Comparison of ENCODE assay signal across 17 cellular contexts in the genomic region with DNA sequence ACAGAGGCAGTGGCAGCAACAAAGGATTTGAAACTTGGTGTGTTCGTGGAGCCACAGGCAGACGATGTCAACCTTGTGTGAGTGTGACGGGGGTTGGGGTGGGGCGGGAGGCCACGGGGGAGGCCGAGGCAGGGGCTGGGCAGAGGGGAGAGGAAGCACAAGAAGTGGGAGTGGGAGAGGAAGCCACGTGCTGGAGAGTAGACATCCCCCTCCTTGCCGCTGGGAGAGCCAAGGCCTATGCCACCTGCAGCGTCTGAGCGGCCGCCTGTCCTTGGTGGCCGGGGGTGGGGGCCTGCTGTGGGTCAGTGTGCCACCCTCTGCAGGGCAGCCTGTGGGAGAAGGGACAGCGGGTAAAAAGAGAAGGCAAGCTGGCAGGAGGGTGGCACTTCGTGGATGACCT. TPM values are rescaled to one million over a fixed set of nuclear protein-coding genes. Genes with fewer than 3 reads are reported as not detected.
DNase-seq lines count a peak whose midpoint lies in the region; ATAC-seq and TF ChIP-seq lines count a peak whose summit lies in the region.
"Had no signal": no experiment of that assay in that cellular context is flagged by ENCODE, and none has a peak within 500 bp of the region (broad histone marks: within the 10 kb centered on the region; RNA-seq: fewer than 3 reads in every experiment).

No MANE protein-coding gene starts in this region.

- H3K27ac ChIP-seq in MM.1S (ENCODE audit: low read length): no peak overlapping the region

- H3K36me3 ChIP-seq in MG63 (peaks cover 36% of the 10 kb centered on the region), MM.1S (replicated peaks; ENCODE audit: insufficient read depth, low read length) (no peaks in the 10 kb centered on the region)

- TF ChIP-seq CTCF in nephron progenitor cell (IDR thresholded peaks at IDR 0.05) (no peak), MM.1S (IDR thresholded peaks at IDR 0.05; ENCODE audit: low read length) (no peak)

- no peaks in the 10 kb centered on the region for H3K79me2 ChIP-seq in MM.1S (ENCODE audit: low read length)

- no peaks in the 10 kb centered on the region for H3K27me3 Mint-ChIP-seq in activated naive CD4-positive, alpha-beta T cell treated with anti-CD3 and anti-CD28 coated beads, Interleukin-2, amount 50 U/mL, for 24 hours
- no peaks in the 10 kb centered on the region for H3K27me3 Mint-ChIP-seq in activated naive CD4-positive, alpha-beta T cell treated with anti-CD3 and anti-CD28 coated beads for 36 hours (ENCODE audit: low read depth)
- H3K27me3 Mint-ChIP-seq in effector memory CD8-positive, alpha-beta T cell: no peaks in the 10 kb centered on the region
- peaks cover 5% of the 10 kb centered on the region for H3K27me3 Mint-ChIP-seq in nephron progenitor cell (ENCODE audit: low read depth, poor library complexity)
- no peaks in the 10 kb centered on the region for H3K27me3 Mint-ChIP-seq in stimulated activated memory B cell treated with anti-CD40 and anti-IgM and Interleukin-4, amounts not matched to agents 10 μg/mL and 1 μg/mL and 100 μg/mL, for 72 hours

- H4K20me1 ChIP-seq in MM.1S (ENCODE audit: insufficient read depth, low read length): no peaks in the 10 kb centered on the region

- intact Hi-C loops in activated naive CD4-positive, alpha-beta T cell treated with anti-CD3 and anti-CD28 coated beads for 36 hours (cut with micrococcal nuclease): no loop called here

- peak overlapping the region; percentile 30 for H3K27ac Mint-ChIP-seq in activated naive CD4-positive, alpha-beta T cell treated with anti-CD3 and anti-CD28 coated beads, Interleukin-2, amount 50 U/mL, for 24 hours
- no peak overlapping the region for H3K27ac Mint-ChIP-seq in activated naive CD4-positive, alpha-beta T cell treated with anti-CD3 and anti-CD28 coated beads for 36 hours
- peak overlapping the region; percentile 77 to 91 for H3K27ac Mint-ChIP-seq in effector memory CD8-positive, alpha-beta T cell
- H3K27ac Mint-ChIP-seq in nephron progenitor cell: peak overlapping the region; percentile 92
- H3K27ac Mint-ChIP-seq in stimulated activated memory B cell treated with anti-CD40 and anti-IgM and Interleukin-4, amounts not matched to agents 10 μg/mL and 1 μg/mL and 100 μg/mL, for 72 hours: peak overlapping the region; percentile 97
- H3K27ac Mint-ChIP-seq: GM23338 had no signal

- H3K9me3 Mint-ChIP-seq in activated naive CD4-positive, alpha-beta T cell treated with anti-CD3 and anti-CD28 coated beads, Interleukin-2, amount 50 U/mL, for 24 hours: no peaks in the 10 kb centered on the region
- no peaks in the 10 kb centered on the region for H3K9me3 Mint-ChIP-seq in activated naive CD4-positive, alpha-beta T cell treated with anti-CD3 and anti-CD28 coated beads for 36 hours
- H3K9me3 Mint-ChIP-seq in effector memory CD8-positive, alpha-beta T cell: no peaks in the 10 kb centered on the region
- no peaks in the 10 kb centered on the region for H3K9me3 Mint-ChIP-seq in nephron progenitor cell
- no peaks in the 10 kb centered on the region for H3K9me3 Mint-ChIP-seq in stimulated activated memory B cell treated with anti-CD40 and anti-IgM and Interleukin-4, amounts not matched to agents 10 μg/mL and 1 μg/mL and 100 μg/mL, for 72 hours
- H3K9me3 Mint-ChIP-seq: CD8-positive, alpha-beta T cell; GM23338 had no signal

- H3K4me1 Mint-ChIP-seq in activated naive CD4-positive, alpha-beta T cell treated with anti-CD3 and anti-CD28 coated beads, Interleukin-2, amount 50 U/mL, for 24 hours: peaks cover 25% of the 10 kb centered on the region
- H3K4me1 Mint-ChIP-seq in activated naive CD4-positive, alpha-beta T cell treated with anti-CD3 and anti-CD28 coated beads for 36 hours (ENCODE audit: low read depth): peaks cover 13% of the 10 kb centered on the region
- peaks cover 26 to 43% of the 10 kb centered on the region in 2 donors for H3K4me1 Mint-ChIP-seq in effector memory CD8-positive, alpha-beta T cell (ENCODE audit: low read depth in 2 of 2)
- peaks cover 51% of the 10 kb centered on the region for H3K4me1 Mint-ChIP-seq in nephron progenitor cell
- H3K4me1 Mint-ChIP-seq in stimulated activated memory B cell treated with anti-CD40 and anti-IgM and Interleukin-4, amounts not matched to agents 10 μg/mL and 1 μg/mL and 100 μg/mL, for 72 hours: peaks cover 79% of the 10 kb centered on the region

- DNase-seq in activated naive CD4-positive, alpha-beta T cell treated with anti-CD3 and anti-CD28 coated beads for 36 hours: no peak
- no peak for DNase-seq in effector memory CD8-positive, alpha-beta T cell
- DNase-seq in nephron progenitor cell (no peak), MG63 (no peak), NCI-H774 (lab: John Stamatoyannopoulos, UW) (no peak), MM.1S (no peak)
- DNase-seq: 8988T; CD8-positive, alpha-beta T cell; NCI-H1694 treated with DMSO at 0.1 percent for 48 hours; NCI-H2107; NCI-H510A; SHP77 treated with DMSO at 0.1 percent for 48 hours had no signal

- no peaks in the 10 kb centered on the region for H3F3A ChIP-seq in MM.1S (ENCODE audit: insufficient read depth, low read length)

- no peaks in the 10 kb centered on the region for H3K4me1 ChIP-seq in MM.1S (ENCODE audit: low read length)

- ATAC-seq in effector memory CD8-positive, alpha-beta T cell (replicated peaks): no peak
- ATAC-seq in stimulated activated memory B cell treated with anti-CD40 and anti-IgM and Interleukin-4, amounts not matched to agents 10 μg/mL and 1 μg/mL and 100 μg/mL, for 72 hours: no peak
- ATAC-seq: CD8-positive, alpha-beta T cell; GM23338; K562 had no signal

- H3K4me3 ChIP-seq in MG63 (no peak overlapping the region), MM.1S (ENCODE audit: low read length) (no peak overlapping the region)
- H3K4me3 ChIP-seq: GM23338, K562 had no signal

- H3K9me3 ChIP-seq in MG63 (no peaks in the 10 kb centered on the region), MM.1S (replicated peaks; ENCODE audit: insufficient read depth, low read length) (no peaks in the 10 kb centered on the region)

- no peak overlapping the region for H3K9ac ChIP-seq in MM.1S (ENCODE audit: low read length)

- no peak overlapping the region for H3K4me3 Mint-ChIP-seq in activated naive CD4-positive, alpha-beta T cell treated with anti-CD3 and anti-CD28 coated beads, Interleukin-2, amount 50 U/mL, for 24 hours
- H3K4me3 Mint-ChIP-seq in activated naive CD4-positive, alpha-beta T cell treated with anti-CD3 and anti-CD28 coated beads for 36 hours: no peak overlapping the region
- no peak overlapping the region for H3K4me3 Mint-ChIP-seq in effector memory CD8-positive, alpha-beta T cell
- no peak overlapping the region for H3K4me3 Mint-ChIP-seq in nephron progenitor cell
- H3K4me3 Mint-ChIP-seq in stimulated activated memory B cell treated with anti-CD40 and anti-IgM and Interleukin-4, amounts not matched to agents 10 μg/mL and 1 μg/mL and 100 μg/mL, for 72 hours: no peak overlapping the region
- H3K4me3 Mint-ChIP-seq: CD8-positive, alpha-beta T cell; GM23338 had no signal

- H2AFZ ChIP-seq in MM.1S (ENCODE audit: low read length): no peak overlapping the region
- H2AFZ ChIP-seq: GM23338 had no signal

- H3K27me3 ChIP-seq in MG63: no peaks in the 10 kb centered on the region
- no peaks in the 10 kb centered on the region for H3K27me3 ChIP-seq in MM.1S (replicated peaks; ENCODE audit: insufficient read depth, low read length)

- no peaks in the 10 kb centered on the region for H3K9me2 ChIP-seq in MM.1S (replicated peaks; ENCODE audit: insufficient read depth, low read length)

- H3K4me2 ChIP-seq in MM.1S (ENCODE audit: low read depth, low read length): no peak overlapping the region
- H3K4me2 ChIP-seq: GM23338 had no signal

- H3K36me3 Mint-ChIP-seq in activated naive CD4-positive, alpha-beta T cell treated with anti-CD3 and anti-CD28 coated beads, Interleukin-2, amount 50 U/mL, for 24 hours: peaks cover 5% of the 10 kb centered on the region
- no peaks in the 10 kb centered on the region for H3K36me3 Mint-ChIP-seq in activated naive CD4-positive, alpha-beta T cell treated with anti-CD3 and anti-CD28 coated beads for 36 hours (ENCODE audit: low read depth)
- H3K36me3 Mint-ChIP-seq in effector memory CD8-positive, alpha-beta T cell (ENCODE audit: insufficient read depth): peaks cover 29% of the 10 kb centered on the region
- peaks cover 32% of the 10 kb centered on the region for H3K36me3 Mint-ChIP-seq in nephron progenitor cell (ENCODE audit: low read depth)
- peaks cover 38% of the 10 kb centered on the region for H3K36me3 Mint-ChIP-seq in stimulated activated memory B cell treated with anti-CD40 and anti-IgM and Interleukin-4, amounts not matched to agents 10 μg/mL and 1 μg/mL and 100 μg/mL, for 72 hours

- CTCF ChIA-PET in activated naive CD4-positive, alpha-beta T cell treated with anti-CD3 and anti-CD28 coated beads for 36 hours (lab: Charles Lee): no interaction called here

RNA-seq across cellular contexts. Expression of a gene that starts 25.5 kb away (rescaled TPM):
- total RNA-seq in activated naive CD4-positive, alpha-beta T cell treated with anti-CD3 and anti-CD28 coated beads for 36 hours: not detected
- not detected in 2 replicates for total RNA-seq in MG63 (2014; rRNA removed; shearing (Covaris generic); ENCODE audit: low replicate concordance)
- total RNA-seq: CD8-positive, alpha-beta T cell; GM23338; K562; RPMI7951 had no signal
